In the genomic region with DNA sequence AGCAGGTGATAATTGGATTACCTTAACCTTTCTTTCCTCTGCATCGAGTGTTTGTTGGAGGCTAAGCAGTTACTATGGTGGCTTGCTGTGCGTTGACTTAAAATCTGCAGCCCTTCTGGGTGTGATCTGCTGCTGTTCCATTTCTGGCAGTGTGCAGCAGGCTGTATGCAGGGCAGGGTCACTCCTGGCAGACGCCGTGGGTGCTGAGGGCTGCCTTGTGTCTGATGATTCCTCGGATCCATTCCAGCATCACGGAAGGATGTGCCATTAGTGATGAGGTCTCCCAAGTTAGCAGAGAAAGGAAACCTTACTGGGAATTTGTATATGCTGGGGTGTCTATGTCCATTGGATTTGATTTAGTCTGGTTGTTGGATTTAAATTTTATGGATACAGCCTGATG, we compare ENCODE assay signal across 29 cellular contexts.
"Had no signal": no experiment of that assay in that cellular context is flagged by ENCODE, and none has a peak within 500 bp of the region (broad histone marks: within the 10 kb centered on the region; RNA-seq: fewer than 3 reads in every experiment).

No MANE protein-coding gene starts in this region.

- DNase-seq: naive thymus-derived CD8-positive, alpha-beta T cell; nephron progenitor cell; nucleus accumbens; ovary; posterior cingulate gyrus; psoas muscle; right lobe of liver; sigmoid colon; small intestine; stimulated activated CD4-positive, alpha-beta T cell treated with anti-CD3 and anti-CD28 coated beads, Interleukin-15, amount 100 ng/mL, for 24 hours; stimulated activated CD4-positive, alpha-beta T cell treated with anti-CD3 and anti-CD28 coated beads, Interleukin-2, amount 100 ng/mL, for 24 hours; stimulated activated CD4-positive, alpha-beta T cell treated with anti-CD3 and anti-CD28 coated beads, Interleukin-2, amount 100 ng/mL, for 48 hours; stimulated activated CD4-positive, alpha-beta T cell treated with anti-CD3 and anti-CD28 coated beads, Interleukin-4, amount 100 ng/mL, for 24 hours; stimulated activated naive B cell treated with anti-CD40 and anti-IgM and Interleukin-4, amounts not matched to agents 10 μg/mL and 1 μg/mL and 100 μg/mL, for 72 hours; stimulated activated naive CD4-positive, alpha-beta T cell treated with Interleukin-2 at 50 U/mL for 16 hours; stomach; thyroid gland; trophoblast cell; upper lobe of left lung; uterus had no signal

- H3K9me3 Mint-ChIP-seq: naive thymus-derived CD8-positive, alpha-beta T cell; natural killer cell treated with Interleukin-12 subunit alpha and Interleukin-12 subunit beta and Interleukin-15 and Interleukin-18, amount 100 ng/mL, for 72 hours; nephron progenitor cell; neural crest cell; stimulated activated effector memory CD8-positive, alpha-beta T cell treated with anti-CD3 and anti-CD28 coated beads, Interleukin-12 subunit alpha, Interleukin-12 subunit beta, amount 100 ng/mL, for 72 hours; stimulated activated naive B cell treated with anti-CD40 and anti-IgM and Interleukin-4, amounts not matched to agents 10 μg/mL and 1 μg/mL and 100 μg/mL, for 72 hours; stimulated activated naive CD8-positive, alpha-beta T cell treated with anti-CD3 and anti-CD28 coated beads, Interleukin-15, Interleukin-2, amounts not matched to agents 100 ng/mL and 50 ng/mL, for 24 hours had no signal

- H3K27ac ChIP-seq: neutrophil, ovary, parathyroid adenoma, psoas muscle, right lobe of liver, sigmoid colon, stomach, thoracic aorta, thyroid gland, tibial nerve, upper lobe of left lung, uterus had no signal

- H3K4me3 Mint-ChIP-seq: naive thymus-derived CD8-positive, alpha-beta T cell; natural killer cell treated with Interleukin-12 subunit alpha and Interleukin-12 subunit beta and Interleukin-15 and Interleukin-18, amount 100 ng/mL, for 72 hours; nephron progenitor cell; neural crest cell; stimulated activated effector memory CD8-positive, alpha-beta T cell treated with anti-CD3 and anti-CD28 coated beads, Interleukin-12 subunit alpha, Interleukin-12 subunit beta, amount 100 ng/mL, for 72 hours; stimulated activated naive B cell treated with anti-CD40 and anti-IgM and Interleukin-4, amounts not matched to agents 10 μg/mL and 1 μg/mL and 100 μg/mL, for 72 hours; stimulated activated naive CD8-positive, alpha-beta T cell treated with anti-CD3 and anti-CD28 coated beads, Interleukin-15, Interleukin-2, amounts not matched to agents 100 ng/mL and 50 ng/mL, for 24 hours had no signal

- ATAC-seq: naive thymus-derived CD8-positive, alpha-beta T cell; natural killer cell treated with Interleukin-12 subunit alpha and Interleukin-12 subunit beta and Interleukin-15 and Interleukin-18, amount 100 ng/mL, for 72 hours; psoas muscle; right lobe of liver; stimulated activated effector memory CD8-positive, alpha-beta T cell treated with anti-CD3 and anti-CD28 coated beads, Interleukin-12 subunit alpha, Interleukin-12 subunit beta, amount 100 ng/mL, for 72 hours; stimulated activated naive B cell treated with anti-CD40 and anti-IgM and Interleukin-4, amounts not matched to agents 10 μg/mL and 1 μg/mL and 100 μg/mL, for 72 hours had no signal

- H3K4me1 Mint-ChIP-seq: naive thymus-derived CD8-positive, alpha-beta T cell; stimulated activated effector memory CD8-positive, alpha-beta T cell treated with anti-CD3 and anti-CD28 coated beads, Interleukin-12 subunit alpha, Interleukin-12 subunit beta, amount 100 ng/mL, for 72 hours; stimulated activated naive B cell treated with anti-CD40 and anti-IgM and Interleukin-4, amounts not matched to agents 10 μg/mL and 1 μg/mL and 100 μg/mL, for 72 hours had no signal

- H3K4me1 ChIP-seq: parathyroid adenoma, psoas muscle, right lobe of liver, stomach, thyroid gland, tibial nerve, upper lobe of left lung, uterus had no signal

- FAIRE-seq: small intestine had no signal

- H3K27ac Mint-ChIP-seq: naive thymus-derived CD8-positive, alpha-beta T cell; natural killer cell treated with Interleukin-12 subunit alpha and Interleukin-12 subunit beta and Interleukin-15 and Interleukin-18, amount 100 ng/mL, for 72 hours; nephron progenitor cell; progenitor cell of endocrine pancreas; stimulated activated effector memory CD8-positive, alpha-beta T cell treated with anti-CD3 and anti-CD28 coated beads, Interleukin-12 subunit alpha, Interleukin-12 subunit beta, amount 100 ng/mL, for 72 hours; stimulated activated naive B cell treated with anti-CD40 and anti-IgM and Interleukin-4, amounts not matched to agents 10 μg/mL and 1 μg/mL and 100 μg/mL, for 72 hours; stimulated activated naive CD8-positive, alpha-beta T cell treated with anti-CD3 and anti-CD28 coated beads, Interleukin-15, Interleukin-2, amounts not matched to agents 100 ng/mL and 50 ng/mL, for 24 hours had no signal

- H3K27me3 Mint-ChIP-seq: natural killer cell treated with Interleukin-12 subunit alpha and Interleukin-12 subunit beta and Interleukin-15 and Interleukin-18, amount 100 ng/mL, for 72 hours; progenitor cell of endocrine pancreas had no signal

- H3K9ac ChIP-seq: parathyroid adenoma had no signal

- H2AFZ ChIP-seq: parathyroid adenoma had no signal

- H3K79me2 ChIP-seq: parathyroid adenoma had no signal

- H3K4me3 ChIP-seq: ovary, psoas muscle, right lobe of liver, sigmoid colon, stomach, thoracic aorta, thyroid gland, tibial nerve, upper lobe of left lung, uterus had no signal

- H3K36me3 ChIP-seq: neutrophil, ovary, thoracic aorta, uterus had no signal

- H3K36me3 Mint-ChIP-seq: naive thymus-derived CD8-positive, alpha-beta T cell; natural killer cell treated with Interleukin-12 subunit alpha and Interleukin-12 subunit beta and Interleukin-15 and Interleukin-18, amount 100 ng/mL, for 72 hours; stimulated activated naive B cell treated with anti-CD40 and anti-IgM and Interleukin-4, amounts not matched to agents 10 μg/mL and 1 μg/mL and 100 μg/mL, for 72 hours had no signal

- H3K9me3 ChIP-seq: neutrophil, ovary, psoas muscle, right lobe of liver, sigmoid colon, stomach, thoracic aorta, thyroid gland, tibial nerve, upper lobe of left lung, uterus had no signal

- H3K27me3 ChIP-seq: neutrophil, ovary, right lobe of liver, sigmoid colon, stomach, thyroid gland, tibial nerve, upper lobe of left lung, uterus had no signal
